13 cellular contexts compared by ENCODE assay signal in the genomic region with DNA sequence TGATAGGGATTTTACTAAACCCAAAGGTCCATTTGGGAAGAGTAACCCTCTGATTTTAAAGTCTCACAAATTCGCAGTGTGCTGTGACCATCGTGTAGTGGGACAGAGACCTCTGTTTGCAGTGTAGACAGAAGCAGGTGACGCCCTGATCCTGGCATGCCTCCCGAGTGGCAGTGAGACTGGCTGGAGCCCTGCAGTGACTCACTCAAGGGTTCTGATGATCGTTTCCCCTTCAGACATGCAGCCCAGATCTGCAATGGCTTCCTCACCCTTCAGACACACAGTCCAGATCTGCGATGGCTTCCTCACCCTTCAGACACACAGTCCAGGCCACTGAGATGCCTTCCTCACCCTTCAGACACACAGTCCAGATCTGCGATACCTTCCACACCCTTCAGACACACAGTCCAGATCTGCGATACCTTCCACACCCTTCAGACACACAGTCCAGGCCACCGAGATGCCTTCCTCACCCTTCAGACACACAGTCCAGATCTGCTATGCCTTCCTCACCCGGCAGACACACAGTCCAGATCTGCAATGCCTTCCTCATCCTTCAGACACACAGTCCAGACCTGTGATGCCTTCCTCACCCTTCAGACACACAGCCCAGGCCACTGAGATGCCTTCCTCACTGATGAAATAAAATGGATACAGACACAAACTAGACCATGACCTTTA.
A peak's percentile ranks its signal among the peaks of the same experiment; 100 is the strongest.
DNase-seq lines count a peak whose midpoint lies in the region; ATAC-seq, FAIRE-seq and TF ChIP-seq lines count a peak whose summit lies in the region.
"Had no signal": no experiment of that assay in that cellular context is flagged by ENCODE, and none has a peak within 500 bp of the region (broad histone marks: within the 10 kb centered on the region; RNA-seq: fewer than 3 reads in every experiment).

No MANE protein-coding gene starts in this region.

- no peaks in the 10 kb centered on the region for H3K27me3 Mint-ChIP-seq in stimulated activated naive B cell treated with anti-CD40 and anti-IgM and Interleukin-4, amounts not matched to agents 10 μg/mL and 1 μg/mL and 100 μg/mL, for 72 hours

- H3K4me1 Mint-ChIP-seq in stimulated activated naive B cell treated with anti-CD40 and anti-IgM and Interleukin-4, amounts not matched to agents 10 μg/mL and 1 μg/mL and 100 μg/mL, for 72 hours: peaks cover 0 to 2% of the 10 kb centered on the region in 2 donors

- DNase-seq in H54 (ENCODE audit: insufficient read length, low spot score) (peak; percentile 95), adipocyte (ENCODE audit: low read depth) (peak; percentile 16), right atrium auricular region (ENCODE audit: low spot score) (peak; percentile 59), COLO829 (ENCODE audit: low spot score) (no peak)
- no peak for DNase-seq in stimulated activated naive B cell treated with anti-CD40 and anti-IgM and Interleukin-4, amounts not matched to agents 10 μg/mL and 1 μg/mL and 100 μg/mL, for 72 hours
- DNase-seq in activated effector memory CD4-positive, alpha-beta T cell treated with anti-CD3 and anti-CD28 coated beads, Interleukin-2, amount 50 U/mL, for 16 hours: no peak
- DNase-seq: NCI-H1105; NCI-H748 treated with DMSO at 0.1 percent for 48 hours; SIG-M5; stimulated activated CD4-positive, alpha-beta T cell treated with anti-CD3 and anti-CD28 coated beads, Interleukin-4, amount 100 ng/mL, for 1 hour had no signal

- H3K4me3 ChIP-seq in adipocyte (ENCODE audit: low read length) (no peak overlapping the region), right atrium auricular region (no peak overlapping the region)
- H3K4me3 ChIP-seq: prostate gland had no signal

- H3K27ac ChIP-seq in right atrium auricular region: no peak overlapping the region
- H3K27ac ChIP-seq: prostate gland had no signal

- H3K9ac ChIP-seq in adipocyte (ENCODE audit: low read length): no peak overlapping the region

- peak; percentile 97 for FAIRE-seq in H54 (lab: Jason Lieb, UNC)
- FAIRE-seq: H1 had no signal

- H3K9me3 Mint-ChIP-seq in stimulated activated naive B cell treated with anti-CD40 and anti-IgM and Interleukin-4, amounts not matched to agents 10 μg/mL and 1 μg/mL and 100 μg/mL, for 72 hours: peaks cover 2 to 4% of the 10 kb centered on the region in 2 donors

- H3K36me3 Mint-ChIP-seq in stimulated activated naive B cell treated with anti-CD40 and anti-IgM and Interleukin-4, amounts not matched to agents 10 μg/mL and 1 μg/mL and 100 μg/mL, for 72 hours: peaks cover 66 to 79% of the 10 kb centered on the region in 2 donors

- no peak overlapping the region for H3K4me3 Mint-ChIP-seq in stimulated activated naive B cell treated with anti-CD40 and anti-IgM and Interleukin-4, amounts not matched to agents 10 μg/mL and 1 μg/mL and 100 μg/mL, for 72 hours

- TF ChIP-seq POLR2A in H54 (IDR thresholded peaks at IDR 0.05; ENCODE audit: low read depth, low read length): no peak

- H3K4me1 ChIP-seq in adipocyte (ENCODE audit: control insufficient read depth, insufficient read depth, low read length) (peaks cover 4% of the 10 kb centered on the region), right atrium auricular region (no peaks in the 10 kb centered on the region)
- H3K4me1 ChIP-seq: prostate gland had no signal

- TF ChIP-seq CTCF in right atrium auricular region (IDR thresholded peaks at IDR 0.05): no peak

- peaks cover 9% of the 10 kb centered on the region for H3K36me3 ChIP-seq in adipocyte (ENCODE audit: control insufficient read depth, insufficient read depth, low read length, severe bottlenecking)
- peaks cover 58% of the 10 kb centered on the region for H3K36me3 ChIP-seq in right atrium auricular region

- no peak for ATAC-seq in stimulated activated naive B cell treated with anti-CD40 and anti-IgM and Interleukin-4, amounts not matched to agents 10 μg/mL and 1 μg/mL and 100 μg/mL, for 72 hours (replicated peaks)
- no peak for ATAC-seq in esophagus mucosa

- H3K9me3 ChIP-seq in adipocyte (ENCODE audit: control insufficient read depth, low read length) (no peaks in the 10 kb centered on the region), right atrium auricular region (peaks cover 0 to 6% of the 10 kb centered on the region in 2 donors)
- H3K9me3 ChIP-seq: prostate gland had no signal

- H3K27me3 ChIP-seq in adipocyte (replicated peaks; ENCODE audit: control insufficient read depth, insufficient read depth, low read length) (no peaks in the 10 kb centered on the region), right atrium auricular region (no peaks in the 10 kb centered on the region)

- H3K27ac Mint-ChIP-seq in stimulated activated naive B cell treated with anti-CD40 and anti-IgM and Interleukin-4, amounts not matched to agents 10 μg/mL and 1 μg/mL and 100 μg/mL, for 72 hours: peak overlapping the region; percentile 6

Comparison
In these comparisons a context has a peak if more than half of its experiments do, and no peak if none do; other contexts are left out.
1. DNase-seq: peak in H54 (single experiment), adipocyte (single experiment) and right atrium auricular region (single experiment); none in stimulated activated naive B cell treated with anti-CD40 and anti-IgM and Interleukin-4, amounts not matched to agents 10 μg/mL and 1 μg/mL and 100 μg/mL, for 72 hours (single experiment), activated effector memory CD4-positive, alpha-beta T cell treated with anti-CD3 and anti-CD28 coated beads, Interleukin-2, amount 50 U/mL, for 16 hours (single experiment) and COLO829 (single experiment).